ENCODE assay signal across 9 cellular contexts in genomic region chr3:11717768-11718581, GRCh38.
DNase-seq lines count a peak whose midpoint lies in the region; ATAC-seq and TF ChIP-seq lines count a peak whose summit lies in the region.
"Had no signal": no experiment of that assay in that cellular context is flagged by ENCODE, and none has a peak within 500 bp of the region (broad histone marks: within the 10 kb centered on the region; RNA-seq: fewer than 3 reads in every experiment).

No MANE protein-coding gene starts in this region.

- no peak for DNase-seq in activated CD8-positive, alpha-beta memory T cell treated with anti-CD3 and anti-CD28 coated beads, Interleukin-2, amount 10 ng/mL, durations not matched to agents 7 days and 5 days
- DNase-seq in activated CD8-positive, alpha-beta memory T cell treated with anti-CD3 and anti-CD28 coated beads, Interleukin-2, amount 50 U/mL, for 48 hours: no peak
- DNase-seq in T-helper 17 cell (no peak), fibroblast of villous mesenchyme (ENCODE audit: low read depth) (peak; percentile 61), renal cortical epithelial cell (ENCODE audit: low read depth) (peak; percentile 63), NCI-H774 (lab: John Stamatoyannopoulos, UW) (no peak)
- no peak for DNase-seq in stimulated activated naive CD4-positive, alpha-beta T cell (lab: John Stamatoyannopoulos, UW)

- peaks cover 32% of the 10 kb centered on the region for H3K4me1 Mint-ChIP-seq in activated CD8-positive, alpha-beta memory T cell treated with anti-CD3 and anti-CD28 coated beads, Interleukin-2, amount 10 ng/mL, durations not matched to agents 7 days and 5 days
- peaks cover 20% of the 10 kb centered on the region for H3K4me1 Mint-ChIP-seq in T-helper 17 cell

- peak overlapping the region; percentile 73 for H3K4me3 ChIP-seq in fibroblast of villous mesenchyme (ENCODE audit: low read depth, low read length)

- TF ChIP-seq CTCF in fibroblast of villous mesenchyme (IDR thresholded peaks at IDR 0.05; ENCODE audit: insufficient read depth, low read depth, low read length): no peak

- no peaks in the 10 kb centered on the region for H3K9me3 ChIP-seq in T-helper 17 cell (ENCODE audit: control insufficient read depth, low read length, poor library complexity, severe bottlenecking)
- H3K9me3 ChIP-seq: mucosa of descending colon had no signal

- H3K9me3 Mint-ChIP-seq in activated CD8-positive, alpha-beta memory T cell treated with anti-CD3 and anti-CD28 coated beads, Interleukin-2, amount 10 ng/mL, durations not matched to agents 7 days and 5 days (ENCODE audit: low read depth): no peaks in the 10 kb centered on the region

- H3K4me3 Mint-ChIP-seq in activated CD8-positive, alpha-beta memory T cell treated with anti-CD3 and anti-CD28 coated beads, Interleukin-2, amount 10 ng/mL, durations not matched to agents 7 days and 5 days: peak overlapping the region; percentile 93
- peak overlapping the region; percentile 93 for H3K4me3 Mint-ChIP-seq in T-helper 17 cell

- CTCF ChIA-PET in activated CD8-positive, alpha-beta memory T cell treated with anti-CD3 and anti-CD28 coated beads, Interleukin-2, amount 10 ng/mL, durations not matched to agents 7 days and 5 days (lab: Charles Lee): interaction anchor here (0.8 kb wide), 1 partner anchor 86 kb away, joined by 4 read pairs; no protein-coding TSS in a partner anchor

- peak overlapping the region; percentile 92 for H3K27ac Mint-ChIP-seq in activated CD8-positive, alpha-beta memory T cell treated with anti-CD3 and anti-CD28 coated beads, Interleukin-2, amount 10 ng/mL, durations not matched to agents 7 days and 5 days
- peak overlapping the region; percentile 83 for H3K27ac Mint-ChIP-seq in T-helper 17 cell

- no peaks in the 10 kb centered on the region for H3K27me3 Mint-ChIP-seq in activated CD8-positive, alpha-beta memory T cell treated with anti-CD3 and anti-CD28 coated beads, Interleukin-2, amount 10 ng/mL, durations not matched to agents 7 days and 5 days
- peaks cover 5% of the 10 kb centered on the region for H3K27me3 Mint-ChIP-seq in T-helper 17 cell

- H3K36me3 Mint-ChIP-seq in activated CD8-positive, alpha-beta memory T cell treated with anti-CD3 and anti-CD28 coated beads, Interleukin-2, amount 10 ng/mL, durations not matched to agents 7 days and 5 days: no peaks in the 10 kb centered on the region
- H3K36me3 Mint-ChIP-seq in T-helper 17 cell (ENCODE audit: low read depth): no peaks in the 10 kb centered on the region

- no peak for ATAC-seq in activated CD8-positive, alpha-beta memory T cell treated with anti-CD3 and anti-CD28 coated beads, Interleukin-2, amount 10 ng/mL, durations not matched to agents 7 days and 5 days
- ATAC-seq in HG03025 (IDR thresholded peaks at IDR 0.05; ENCODE audit: low FRiP score, unreplicated experiment) (peak; percentile 20), T-helper 17 cell (no peak)

Comparison
In these comparisons a context has a peak if more than half of its experiments do, and no peak if none do; other contexts are left out.
1. DNase-seq: peak in fibroblast of villous mesenchyme (single experiment) and renal cortical epithelial cell (single experiment); none in activated CD8-positive, alpha-beta memory T cell treated with anti-CD3 and anti-CD28 coated beads, Interleukin-2, amount 10 ng/mL, durations not matched to agents 7 days and 5 days (single experiment), activated CD8-positive, alpha-beta memory T cell treated with anti-CD3 and anti-CD28 coated beads, Interleukin-2, amount 50 U/mL, for 48 hours (single experiment), T-helper 17 cell (0 of 3), NCI-H774 (single experiment) and stimulated activated naive CD4-positive, alpha-beta T cell (0 of 6).